ENCODE assay signal across 8 cellular contexts in genomic region chr7:108211382-108212201, GRCh38.
DNase-seq lines count a peak whose midpoint lies in the region; FAIRE-seq and TF ChIP-seq lines count a peak whose summit lies in the region.

No MANE protein-coding gene starts in this region.

- H3K4me1 ChIP-seq in HEK293 (ENCODE audit: control insufficient read depth, insufficient read depth, low read length) (no peaks in the 10 kb centered on the region), thymus (ENCODE audit: control insufficient read depth, insufficient read depth, low read length) (peaks cover 2% of the 10 kb centered on the region)

- no peak for TF ChIP-seq CTCF in HEK293 (tag by site-specific recombination; IDR thresholded peaks at IDR 0.05)
- no peak for TF ChIP-seq CTCF in D721Med (IDR thresholded peaks at IDR 0.05; ENCODE audit: insufficient read depth, missing control alignments)

- no peak overlapping the region for H3K27ac ChIP-seq in HEK293 (ENCODE audit: extremely low read depth, low read depth, low read length)
- H3K27ac ChIP-seq in thymus (ENCODE audit: low read depth) = peak overlapping the region; percentile 65

- H3K4me3 ChIP-seq in HEK293 (ENCODE audit: low read depth, low read length) (no peak overlapping the region), thymus (ENCODE audit: low read length) (no peak overlapping the region)

- WGBS in thymus = 70% methylated on average over 7 of the region's 7 CpGs

- DNase-seq in GM12892 (ENCODE audit: insufficient read length) = no peak
- DNase-seq in NAMALWA (ENCODE audit: low spot score) = peak; percentile 73
- peak; percentile 72 for DNase-seq in astrocyte of the hippocampus (ENCODE audit: low read depth, low spot score)
- no peak for DNase-seq in D721Med (ENCODE audit: insufficient read length, low spot score)
- DNase-seq in ecto neural progenitor cell (ENCODE audit: low spot score) = no peak
- no peak for DNase-seq in NK-92 (lab: John Stamatoyannopoulos, UW; ENCODE audit: unreplicated experiment)

- POLR2A ChIA-PET in HEK293 (lab: Yijun Ruan, JAX) = no interaction called here

- FAIRE-seq in GM12892 (lab: Jason Lieb, UNC) (peak; percentile 83), D721Med (lab: Jason Lieb, UNC) (no peak)

- CTCF ChIA-PET in HEK293 (lab: Yijun Ruan, JAX) = no interaction called here

- H3K9me3 ChIP-seq in HEK293 (ENCODE audit: control insufficient read depth, insufficient read depth, low read depth, low read length) = no peaks in the 10 kb centered on the region
- H3K9me3 ChIP-seq in thymus (ENCODE audit: control insufficient read depth) = no peaks in the 10 kb centered on the region

- H3K27me3 ChIP-seq in thymus (ENCODE audit: control insufficient read depth, insufficient read depth) = no peaks in the 10 kb centered on the region

- H3K36me3 ChIP-seq in HEK293 (ENCODE audit: control insufficient read depth in 2 of 2, insufficient read depth in 1 of 2, low read length in 2 of 2) (no peaks in the 10 kb centered on the region), thymus (ENCODE audit: control insufficient read depth, insufficient read depth) (no peaks in the 10 kb centered on the region)

- TF ChIP-seq POLR2A in GM12892 (IDR thresholded peaks at IDR 0.05; ENCODE audit: low read depth, low read length) = no peak

TF ChIP-seq in HEK293, 187 proteins besides CTCF, POLR2A, EP300 and RAD21:
- TF ChIP-seq ZFHX2 (tag by site-specific recombination; conservative IDR thresholded peaks at IDR 0.05) = peak; percentile 31; the same call in 1 of the 2 replicates
- peak; percentile 21; the same call in 1 of the 2 replicates for TF ChIP-seq EGR2 (tag by site-specific recombination; IDR thresholded peaks at IDR 0.05; ENCODE audit: low read depth)
- TF ChIP-seq ZNF623 (tag by site-specific recombination; IDR thresholded peaks at IDR 0.05) = no peak

Comparison
In these comparisons a context has a peak if more than half of its experiments do, and no peak if none do; other contexts are left out.
1. DNase-seq: peak in NAMALWA (single experiment) and astrocyte of the hippocampus (single experiment); none in GM12892 (single experiment), D721Med (single experiment), ecto neural progenitor cell (single experiment) and NK-92 (single experiment).